In the genomic region with DNA sequence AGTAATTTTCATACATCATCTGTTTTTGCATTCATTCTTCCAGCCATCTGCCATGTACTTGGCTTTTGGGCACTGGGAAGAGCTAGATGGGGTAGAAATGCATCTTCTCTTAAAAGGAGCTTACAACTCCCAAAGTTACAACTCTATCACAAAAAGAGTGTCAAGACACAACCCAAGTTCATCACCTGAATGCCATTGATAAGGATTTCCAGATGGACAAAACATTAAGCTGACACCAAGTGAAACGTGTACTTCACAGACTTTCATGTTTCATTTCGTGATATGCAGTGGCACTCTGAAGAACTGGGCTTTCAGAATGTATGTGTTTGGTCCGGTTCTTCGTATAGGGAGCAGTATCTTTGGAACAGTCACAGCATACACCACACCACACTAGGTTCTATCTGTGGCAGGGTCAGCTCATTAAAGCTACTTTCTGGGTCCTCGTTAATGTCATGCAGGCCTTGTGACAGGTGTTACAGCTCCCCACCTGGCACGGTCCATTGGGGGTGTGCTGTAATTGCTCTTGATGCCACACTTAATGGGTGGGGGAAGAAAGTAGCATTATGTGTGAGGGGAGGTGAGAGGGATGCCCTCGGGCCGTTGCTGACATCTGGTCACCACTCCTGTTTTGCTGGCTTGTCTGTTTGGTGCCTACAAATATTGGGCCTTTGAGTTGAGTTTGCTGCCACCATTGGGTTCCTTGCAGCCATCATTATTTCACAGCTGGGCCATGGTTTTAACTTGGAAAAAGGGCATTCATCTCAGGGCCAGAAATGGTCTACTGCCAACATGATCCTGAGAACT, we compare ENCODE assay signal across 24 cellular contexts.
DNase-seq lines count a peak whose midpoint lies in the region; ATAC-seq, FAIRE-seq and TF ChIP-seq lines count a peak whose summit lies in the region.
"Had no signal": no experiment of that assay in that cellular context is flagged by ENCODE, and none has a peak within 500 bp of the region (broad histone marks: within the 10 kb centered on the region; RNA-seq: fewer than 3 reads in every experiment).

No MANE protein-coding gene starts in this region.

- H3K4me2 ChIP-seq in SK-N-SH (no peak overlapping the region), trophoblast cell (ENCODE audit: low read length) (no peak overlapping the region)

- H2AFZ ChIP-seq in SK-N-SH (ENCODE audit: low read depth) (no peak overlapping the region), trophoblast cell (ENCODE audit: insufficient read depth, low read length, poor library complexity) (no peak overlapping the region)
- H2AFZ ChIP-seq: GM23248 had no signal

- H3K9me3 Mint-ChIP-seq in immature natural killer cell: no peaks in the 10 kb centered on the region
- H3K9me3 Mint-ChIP-seq: T-helper 2 cell treated with Interferon-gamma antibody and Interleukin-4, amounts not matched to agents 5 μg/mL and 100 μg/mL, for 36 hours had no signal

- H3K4ac ChIP-seq in trophoblast cell (ENCODE audit: low read depth, low read length): no peak overlapping the region

- H3K79me1 ChIP-seq in trophoblast cell (ENCODE audit: low read length): no peaks in the 10 kb centered on the region

- no peaks in the 10 kb centered on the region for H3K36me3 Mint-ChIP-seq in immature natural killer cell

- no peak overlapping the region for H3K27ac Mint-ChIP-seq in immature natural killer cell
- H3K27ac Mint-ChIP-seq: activated naive CD8-positive, alpha-beta T cell; T-helper 2 cell treated with Interferon-gamma antibody and Interleukin-4, amounts not matched to agents 5 μg/mL and 100 μg/mL, for 36 hours had no signal

- CTCF ChIA-PET in SK-N-SH (lab: Yijun Ruan, JAX): interaction anchor here (1.0 to 1.6 kb wide), 4 partner anchors 13 to 197 kb away, joined by 3 to 7 read pairs (median 3); no protein-coding TSS in a partner anchor

- H4K91ac ChIP-seq in trophoblast cell (ENCODE audit: low read depth, low read length): no peak overlapping the region

- no peak overlapping the region for H3K14ac ChIP-seq in trophoblast cell (ENCODE audit: low read length)

- TF ChIP-seq EP300 in SK-N-SH (IDR thresholded peaks at IDR 0.05; ENCODE audit: borderline replicate concordance in 1 of 2, low read depth in 1 of 2, low read length in 1 of 2): no peak

- no peak overlapping the region for H2BK12ac ChIP-seq in trophoblast cell (ENCODE audit: low read length)

- FAIRE-seq in bronchial epithelial cell (lab: Jason Lieb, UNC): peak; percentile 47
- FAIRE-seq: endothelial cell of umbilical vein had no signal

- H4K12ac ChIP-seq in trophoblast cell (ENCODE audit: low read depth, low read length): no peak overlapping the region

- ATAC-seq in SK-N-SH treated with all-trans-retinoic acid at 6 μM for 48 hours: no peak

- H3K27me3 ChIP-seq in SK-N-SH (ENCODE audit: insufficient read depth) (no peaks in the 10 kb centered on the region), HL-60 (ENCODE audit: insufficient read depth, poor library complexity, severe bottlenecking) (no peaks in the 10 kb centered on the region), bronchial epithelial cell (ENCODE audit: control insufficient read depth, insufficient read depth, low read length) (no peaks in the 10 kb centered on the region), trophoblast cell (ENCODE audit: insufficient read depth, low read length) (no peaks in the 10 kb centered on the region)
- H3K27me3 ChIP-seq: stomach, tibial artery had no signal

- H3K79me2 ChIP-seq in SK-N-SH (ENCODE audit: insufficient read depth): peaks cover 4% of the 10 kb centered on the region; the same call in 1 of the 2 replicates
- no peaks in the 10 kb centered on the region for H3K79me2 ChIP-seq in trophoblast cell (ENCODE audit: control insufficient read depth, insufficient read depth, low read length, poor library complexity)

- POLR2A ChIA-PET in SK-N-SH (lab: Yijun Ruan, JAX): interaction anchor here (0.6 kb wide), 1 partner anchor 200 kb away, joined by 3 read pairs; no protein-coding TSS in a partner anchor

- peaks cover 5% of the 10 kb centered on the region for H3F3A ChIP-seq in SK-N-SH (replicated peaks; ENCODE audit: insufficient read depth)

- H3K9ac ChIP-seq in SK-N-SH (no peak overlapping the region), trophoblast cell (ENCODE audit: low read length) (no peak overlapping the region)
- H3K9ac ChIP-seq: GM23248 had no signal

- peaks cover 6 to 7% of the 10 kb centered on the region in 2 experiments; a peak in 1 of 4 replicates for H3K4me1 ChIP-seq in SK-N-SH (ENCODE audit: control insufficient read depth in 1 of 2, insufficient read depth in 2 of 2, low read depth in 1 of 2, low read length in 1 of 2)
- H3K4me1 ChIP-seq in trophoblast cell (ENCODE audit: control insufficient read depth in 1 of 2, insufficient read depth in 2 of 2, low read length in 2 of 2): no peaks in the 10 kb centered on the region

- H3K4me1 Mint-ChIP-seq in immature natural killer cell: no peaks in the 10 kb centered on the region

- no peak overlapping the region for H2BK120ac ChIP-seq in trophoblast cell (ENCODE audit: insufficient read depth, low read length, poor library complexity)

- peaks cover 0 to 2% (median 2%) of the 10 kb centered on the region in 3 donors for H3K27me3 Mint-ChIP-seq in immature natural killer cell (ENCODE audit: low read depth in 3 of 3)
- H3K27me3 Mint-ChIP-seq: activated naive CD8-positive, alpha-beta T cell had no signal

- H3K18ac ChIP-seq in trophoblast cell (ENCODE audit: low read length): no peak overlapping the region

- H3K23ac ChIP-seq in trophoblast cell (ENCODE audit: low read length): peak overlapping the region; percentile 83

- no peak overlapping the region for H3K4me3 ChIP-seq in SK-N-SH (ENCODE audit: low read depth in 2 of 2, low read length in 1 of 2)
- no peak overlapping the region for H3K4me3 ChIP-seq in HL-60 (replicated peaks; ENCODE audit: insufficient read depth, low read length)
- no peak overlapping the region for H3K4me3 ChIP-seq in bronchial epithelial cell (ENCODE audit: low read depth, low read length)
- no peak overlapping the region for H3K4me3 ChIP-seq in trophoblast cell (ENCODE audit: low read depth, low read length)
- H3K4me3 ChIP-seq: GM23248, stomach, tibial artery had no signal

- peak; percentile 26 for TF ChIP-seq RAD21 in SK-N-SH (IDR thresholded peaks at IDR 0.05; ENCODE audit: low read length)

- WGBS in SK-N-SH (ENCODE audit: low lambda C conversion rate): 92% methylated on average over 8 of the region's 8 CpGs
- no CpG with 5 or more reads among the region's 8 CpGs for WGBS in trophoblast cell (ENCODE audit: extremely low coverage, insufficient coverage, insufficient read length)

- no peak overlapping the region for H2AK5ac ChIP-seq in trophoblast cell (ENCODE audit: low read length)

- H2BK5ac ChIP-seq in trophoblast cell (ENCODE audit: low read depth, low read length, poor library complexity): no peak overlapping the region

- H3K9me2 ChIP-seq in SK-N-SH: no peaks in the 10 kb centered on the region

- H3K9me3 ChIP-seq in SK-N-SH (peaks cover 4% of the 10 kb centered on the region; the same call in 1 of the 2 replicates), trophoblast cell (ENCODE audit: insufficient read depth, low read depth, low read length) (no peaks in the 10 kb centered on the region)
- H3K9me3 ChIP-seq: stomach, tibial artery had no signal

- H4K8ac ChIP-seq in trophoblast cell (ENCODE audit: low read depth, low read length): no peak overlapping the region

- H3K4me3 Mint-ChIP-seq in immature natural killer cell: no peak overlapping the region
- H3K4me3 Mint-ChIP-seq: activated naive CD8-positive, alpha-beta T cell; T-helper 2 cell treated with Interferon-gamma antibody and Interleukin-4, amounts not matched to agents 5 μg/mL and 100 μg/mL, for 36 hours had no signal

- DNase-seq in SK-N-SH: no peak
- no peak for DNase-seq in HL-60 (ENCODE audit: low read depth in 1 of 2, low spot score in 1 of 2)
- DNase-seq in bronchial epithelial cell (ENCODE audit: low read depth): no peak
- no peak for DNase-seq in trophoblast cell
- no peak for DNase-seq in AG20443 (ENCODE audit: low spot score)
- no peak for DNase-seq in immature natural killer cell
- no peak for DNase-seq in activated effector memory CD4-positive, alpha-beta T cell treated with Interleukin-2 at 50 U/mL for 16 hours
- DNase-seq: activated CD4-positive, alpha-beta T cell treated with anti-CD3 and anti-CD28 coated beads, Interleukin-2, amount 50 U/mL, for 1 hour; C1 segment of cervical spinal cord; Calu3; cerebellar nuclear complex; EL; GM23248; kidney glomerular epithelial cell; mammary epithelial cell; NCI-H1092 treated with DMSO at 0.1 percent for 48 hours; NCI-H526 treated with DMSO at 0.1 percent for 48 hours; stomach; tibial artery had no signal

- H4K20me1 ChIP-seq in SK-N-SH (ENCODE audit: insufficient read depth): no peaks in the 10 kb centered on the region; the same call in 1 of the 2 replicates

- no peak overlapping the region; a peak in 1 of 4 replicates for H3K27ac ChIP-seq in SK-N-SH (ENCODE audit: low read depth in 2 of 2, low read length in 1 of 2)
- peak overlapping the region; percentile 41 for H3K27ac ChIP-seq in HL-60 (replicated peaks)
- no peak overlapping the region for H3K27ac ChIP-seq in trophoblast cell (ENCODE audit: low read depth, low read length)
- H3K27ac ChIP-seq: GM23248, stomach, tibial artery, VCaP had no signal

- TF ChIP-seq CTCF in SK-N-SH (IDR thresholded peaks at IDR 0.05): no peak
- TF ChIP-seq CTCF in HL-60 (IDR thresholded peaks at IDR 0.05; ENCODE audit: insufficient read depth, low read length): no peak
- no peak for TF ChIP-seq CTCF in bronchial epithelial cell (IDR thresholded peaks at IDR 0.05; ENCODE audit: insufficient read depth, low read length, severe bottlenecking)

- H3K36me3 ChIP-seq in SK-N-SH (replicated peaks in 1 of 2; ENCODE audit: control insufficient read depth in 1 of 2, insufficient read depth in 2 of 2, low read length in 1 of 2): no peaks in the 10 kb centered on the region
- no peaks in the 10 kb centered on the region for H3K36me3 ChIP-seq in bronchial epithelial cell (ENCODE audit: control insufficient read depth, insufficient read depth, low read length)
- H3K36me3 ChIP-seq in trophoblast cell (ENCODE audit: control insufficient read depth in 1 of 2, insufficient read depth in 2 of 2, low read length in 2 of 2): no peaks in the 10 kb centered on the region
- H3K36me3 ChIP-seq: stomach, tibial artery had no signal

TF ChIP-seq in SK-N-SH, 30 proteins besides CTCF, POLR2A, EP300 and RAD21 (continues in another document):
- TF ChIP-seq FOSL2 (IDR thresholded peaks at IDR 0.05; ENCODE audit: borderline replicate concordance, low read depth): no peak
- TF ChIP-seq YY1 (IDR thresholded peaks at IDR 0.05; ENCODE audit: low read depth): no peak
- no peak for TF ChIP-seq RXRA (IDR thresholded peaks at IDR 0.05; ENCODE audit: borderline replicate concordance, low read depth)
- TF ChIP-seq SIN3A (IDR thresholded peaks at IDR 0.05; ENCODE audit: borderline replicate concordance, low read depth, low read length): no peak
- no peak for TF ChIP-seq TCF12 (IDR thresholded peaks at IDR 0.05)

TF ChIP-seq in SK-N-SH treated with all-trans-retinoic acid at 6 μM for 48 hours, 23 proteins besides CTCF, POLR2A, EP300 and RAD21 (continues in another document):
- no peak for TF ChIP-seq ZNF8 (CRISPR knock-in tag; IDR thresholded peaks at IDR 0.05)
- no peak for TF ChIP-seq OSR1 (CRISPR knock-in tag; IDR thresholded peaks at IDR 0.05)
- no peak for TF ChIP-seq TCF4 (CRISPR knock-in tag; IDR thresholded peaks at IDR 0.05; ENCODE audit: borderline replicate concordance)
- TF ChIP-seq ISL1 (CRISPR knock-in tag; IDR thresholded peaks at IDR 0.05): no peak
- TF ChIP-seq CSDC2 (CRISPR knock-in tag; IDR thresholded peaks at IDR 0.05): no peak
